14 cellular contexts compared by ENCODE assay signal in the genomic region with DNA sequence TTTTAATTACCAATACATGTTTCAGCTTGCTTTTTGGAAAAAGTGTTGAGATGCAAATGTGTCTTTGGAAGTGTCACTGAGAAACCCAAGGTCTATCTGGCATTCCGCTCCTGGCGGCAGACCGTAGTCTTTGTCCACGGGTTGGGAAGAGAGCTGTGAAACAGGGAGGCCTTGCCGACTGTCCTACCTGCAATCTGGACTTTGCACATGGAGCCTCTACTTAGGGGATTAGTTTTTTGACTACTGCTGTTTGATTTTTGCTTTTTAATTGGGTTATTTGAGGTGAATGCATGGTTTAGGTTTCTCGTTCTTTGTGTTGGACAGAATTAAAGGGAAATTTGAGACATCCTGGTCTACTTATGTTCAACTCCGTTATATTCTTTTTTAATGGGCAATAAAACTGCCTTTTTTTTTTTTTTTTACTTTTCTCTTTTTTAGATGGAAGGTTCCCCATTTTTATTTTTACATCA. TPM values are rescaled to one million over a fixed set of nuclear protein-coding genes. Genes with fewer than 3 reads are reported as not detected.
DNase-seq lines count a peak whose midpoint lies in the region; ATAC-seq and TF ChIP-seq lines count a peak whose summit lies in the region.
"Had no signal": no experiment of that assay in that cellular context is flagged by ENCODE, and none has a peak within 500 bp of the region (broad histone marks: within the 10 kb centered on the region; RNA-seq: fewer than 3 reads in every experiment).

No MANE protein-coding gene starts in this region.

- CTCF ChIA-PET in HEK293 (lab: Yijun Ruan, JAX): interaction anchor here (1.2 kb wide), 1 partner anchor 101 kb away, joined by 4 read pairs; no protein-coding TSS in a partner anchor

- H3K9me3 ChIP-seq in HEK293 (ENCODE audit: control insufficient read depth, insufficient read depth, low read depth, low read length): peaks cover 2% of the 10 kb centered on the region; the same call in 1 of the 2 replicates
- no peaks in the 10 kb centered on the region for H3K9me3 ChIP-seq in RWPE2 (ENCODE audit: severe bottlenecking)

- peak overlapping the region; percentile 82 to 95 (median 89) for H3K4me3 Mint-ChIP-seq in naive B cell
- H3K4me3 Mint-ChIP-seq: activated naive CD8-positive, alpha-beta T cell; CD4-positive, alpha-beta memory T cell had no signal

- H3K36me3 Mint-ChIP-seq in naive B cell: peaks cover 0 to 11% of the 10 kb centered on the region in 2 donors
- H3K36me3 Mint-ChIP-seq in activated naive CD4-positive, alpha-beta T cell treated with anti-CD3 and anti-CD28 coated beads, Interleukin-2, amount 50 U/mL, for 72 hours: no peaks in the 10 kb centered on the region
- H3K36me3 Mint-ChIP-seq: activated naive CD8-positive, alpha-beta T cell had no signal

- no peaks in the 10 kb centered on the region for H3K27me3 ChIP-seq in RWPE2 (ENCODE audit: insufficient read depth, poor library complexity, severe bottlenecking)

- H3K4me3 ChIP-seq in GM12864 (ENCODE audit: low read depth, low read length) (peak overlapping the region; percentile 53), HEK293 (ENCODE audit: low read depth, low read length) (no peak overlapping the region), RWPE2 (ENCODE audit: severe bottlenecking) (no peak overlapping the region)
- H3K4me3 ChIP-seq: K562 had no signal

- DNase-seq in GM12864 (ENCODE audit: low read depth): no peak
- no peak for DNase-seq in RWPE2 (ENCODE audit: low spot score)
- no peak for DNase-seq in naive B cell
- no peak for DNase-seq in NAMALWA (ENCODE audit: low spot score)
- DNase-seq in activated naive CD4-positive, alpha-beta T cell treated with anti-CD3 and anti-CD28 coated beads, Interleukin-2, amount 50 U/mL, for 72 hours (ENCODE audit: low spot score in 2 of 2): no peak
- DNase-seq in NCI-H1092 treated with DMSO at 0.1 percent for 48 hours (lab: John Stamatoyannopoulos, UW): no peak
- DNase-seq: CD4-positive, alpha-beta memory T cell; NCI-H187 treated with DMSO at 0.1 percent for 48 hours; OCI-M1; T-helper 2 cell had no signal

- H3K4me1 ChIP-seq in HEK293 (ENCODE audit: control insufficient read depth, insufficient read depth, low read length) (peaks cover 67% of the 10 kb centered on the region), RWPE2 (ENCODE audit: insufficient read depth, poor library complexity, severe bottlenecking) (peaks cover 74% of the 10 kb centered on the region)

- peak overlapping the region; percentile 74 to 97 (median 94) for H3K27ac Mint-ChIP-seq in naive B cell
- no peak overlapping the region for H3K27ac Mint-ChIP-seq in activated naive CD4-positive, alpha-beta T cell treated with anti-CD3 and anti-CD28 coated beads, Interleukin-2, amount 50 U/mL, for 72 hours
- H3K27ac Mint-ChIP-seq: activated naive CD8-positive, alpha-beta T cell; CD4-positive, alpha-beta memory T cell had no signal

- H3K9me3 Mint-ChIP-seq in naive B cell: peaks cover 0 to 3% (median 0%) of the 10 kb centered on the region in 7 donors
- H3K9me3 Mint-ChIP-seq in activated naive CD4-positive, alpha-beta T cell treated with anti-CD3 and anti-CD28 coated beads, Interleukin-2, amount 50 U/mL, for 72 hours: peaks cover 3 to 8% of the 10 kb centered on the region in 2 donors

- POLR2A ChIA-PET in HEK293 (lab: Yijun Ruan, JAX): interaction anchor here (1.1 kb wide), 1 partner anchor 76 kb away, joined by 3 read pairs; no protein-coding TSS in a partner anchor

- no peak overlapping the region for H3K27ac ChIP-seq in HEK293 (ENCODE audit: extremely low read depth, low read depth, low read length)
- H3K27ac ChIP-seq in RWPE2 (ENCODE audit: poor library complexity, severe bottlenecking): peak overlapping the region; percentile 44

- no peaks in the 10 kb centered on the region for H3K27me3 Mint-ChIP-seq in naive B cell

- peaks cover 76 to 88% (median 86%) of the 10 kb centered on the region in 3 donors for H3K4me1 Mint-ChIP-seq in naive B cell
- H3K4me1 Mint-ChIP-seq: CD4-positive, alpha-beta memory T cell had no signal

- H3K36me3 ChIP-seq in HEK293 (ENCODE audit: control insufficient read depth in 2 of 2, insufficient read depth in 1 of 2, low read length in 2 of 2): no peaks in the 10 kb centered on the region
- peaks cover 3% of the 10 kb centered on the region for H3K36me3 ChIP-seq in RWPE2 (ENCODE audit: low read depth)

- TF ChIP-seq CTCF in GM12864 (IDR thresholded peaks at IDR 0.05; ENCODE audit: low read depth, low read length, missing control alignments) (no peak), HEK293 (tag by site-specific recombination; IDR thresholded peaks at IDR 0.05) (no peak), RWPE2 (IDR thresholded peaks at IDR 0.05; ENCODE audit: poor library complexity, severe bottlenecking) (no peak)

- ATAC-seq in RWPE2 (ENCODE audit: low read depth) (no peak), naive B cell (ENCODE audit: low read depth in 2 of 2) (no peak), GM21528 (IDR thresholded peaks at IDR 0.05; ENCODE audit: low FRiP score, unreplicated experiment) (no peak)
- ATAC-seq in activated naive CD4-positive, alpha-beta T cell treated with anti-CD3 and anti-CD28 coated beads, Interleukin-2, amount 50 U/mL, for 72 hours: no peak
- ATAC-seq: K562 had no signal

TF ChIP-seq in HEK293, 187 proteins besides CTCF, POLR2A, EP300 and RAD21 (continues in another document):
- TF ChIP-seq ZNF555 (tag by site-specific recombination; conservative IDR thresholded peaks at IDR 0.05) (no peak), ZNF366 (tag by site-specific recombination; conservative IDR thresholded peaks at IDR 0.05) (0 out of 2 replicates have a peak, but pooled peaks have one; percentile 2), ZBTB1 (tag by site-specific recombination; IDR thresholded peaks at IDR 0.05) (peak; percentile 26; the same call in 1 of the 2 replicates), ZNF792 (tag by site-specific recombination; IDR thresholded peaks at IDR 0.05) (no peak), ZNF843 (tag by site-specific recombination; IDR thresholded peaks at IDR 0.05) (peak; percentile 73), ZNF132 (tag by site-specific recombination; IDR thresholded peaks at IDR 0.05; ENCODE audit: borderline replicate concordance) (no peak), KLF8 (tag by site-specific recombination; IDR thresholded peaks at IDR 0.05) (0 out of 2 replicates have a peak, but pooled peaks have one; percentile 18), BCL11B (tag by site-specific recombination; IDR thresholded peaks at IDR 0.05; ENCODE audit: low read depth) (peak; percentile 59; the same call in 1 of the 2 replicates), ZNF560 (tag by site-specific recombination; IDR thresholded peaks at IDR 0.05; ENCODE audit: borderline replicate concordance) (no peak), ZNF26 (tag by site-specific recombination; IDR thresholded peaks at IDR 0.05) (no peak), HIC1 (tag by site-specific recombination; IDR thresholded peaks at IDR 0.05) (peak; percentile 20; the same call in 1 of the 2 replicates), ZFP37 (tag by site-specific recombination; IDR thresholded peaks at IDR 0.05) (no peak), ZNF600 (tag by site-specific recombination; IDR thresholded peaks at IDR 0.05) (0 out of 2 replicates have a peak, but pooled peaks have one; percentile 77), ZNF776 (tag by site-specific recombination; IDR thresholded peaks at IDR 0.05; ENCODE audit: borderline replicate concordance) (no peak), ZNF529 (tag by site-specific recombination; IDR thresholded peaks at IDR 0.05; ENCODE audit: insufficient replicate concordance) (no peak)
- TF ChIP-seq, protein P1, sequence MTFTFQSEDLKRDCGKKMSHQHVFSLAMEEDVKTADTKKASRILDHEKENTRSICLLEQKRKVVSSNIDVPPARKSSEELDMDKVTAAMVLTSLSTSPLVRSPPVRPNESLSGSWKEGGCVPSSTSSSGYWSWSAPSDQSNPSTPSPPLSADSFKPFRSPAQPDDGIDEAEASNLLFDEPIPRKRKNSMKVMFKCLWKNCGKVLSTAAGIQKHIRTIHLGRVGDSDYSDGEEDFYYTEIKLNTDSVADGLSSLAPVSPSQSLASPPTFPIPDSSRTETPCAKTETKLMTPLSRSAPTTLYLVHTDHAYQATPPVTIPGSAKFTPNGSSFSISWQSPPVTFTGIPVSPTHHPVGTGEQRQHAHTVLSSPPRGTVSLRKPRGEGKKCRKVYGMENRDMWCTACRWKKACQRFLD (tag by site-specific recombination; IDR thresholded peaks at IDR 0.05): no peak

RNA-seq across cellular contexts. Expression of gene TRIO, which starts 25.7 kb away (rescaled TPM):
- 10 to 100 TPM in 4 of 6 donors, 1 to 10 TPM in 2; 7.3 to 16.4 (median 11.1) TPM for polyA plus RNA-seq in naive B cell (ENCODE audit: low read depth in 6 of 6)
- 10 to 100 TPM; 13.3 to 18.2 TPM for total RNA-seq in activated naive CD4-positive, alpha-beta T cell treated with anti-CD3 and anti-CD28 coated beads, Interleukin-2, amount 50 U/mL, for 72 hours

Comparison
In these comparisons a context has a peak if more than half of its experiments do, and no peak if none do; other contexts are left out.
1. H3K27ac Mint-ChIP-seq: peak in naive B cell (6 of 6); none in activated naive CD4-positive, alpha-beta T cell treated with anti-CD3 and anti-CD28 coated beads, Interleukin-2, amount 50 U/mL, for 72 hours (0 of 2).